Comparison of ENCODE assay signal across 8 cellular contexts in genomic region chr20:44646023-44646640, GRCh38. TPM values are rescaled to one million over a fixed set of nuclear protein-coding genes. Genes with fewer than 3 reads are reported as not detected.
DNase-seq lines count a peak whose midpoint lies in the region; ATAC-seq and TF ChIP-seq lines count a peak whose summit lies in the region.

No MANE protein-coding gene starts in this region.

- peak overlapping the region; percentile 58 for H3K4me3 Mint-ChIP-seq in activated CD4-positive, alpha-beta memory T cell treated with anti-CD3 and anti-CD28 coated beads for 36 hours
- H3K4me3 Mint-ChIP-seq in naive thymus-derived CD8-positive, alpha-beta T cell, result peak overlapping the region; percentile 48 to 86 (median 70)

- H3K27ac ChIP-seq in heart left ventricle, result peak overlapping the region in 9 of 12 donors; percentile 20 to 84 (median 24)
- no peak overlapping the region for H3K27ac ChIP-seq in Karpas-422 (ENCODE audit: low read length)
- no peak overlapping the region for H3K27ac ChIP-seq in ovary

- ATAC-seq in heart left ventricle (no peak), HG02763 (IDR thresholded peaks at IDR 0.05; ENCODE audit: unreplicated experiment) (no peak)
- ATAC-seq in naive thymus-derived CD8-positive, alpha-beta T cell, result peak; percentile 17 to 31

- H3K79me2 ChIP-seq in Karpas-422 (ENCODE audit: low read length), result no peaks in the 10 kb centered on the region

- intact Hi-C loops in heart left ventricle (cut with DNase I), result no loop called here
- intact Hi-C loops in cardiac septum (cut with DNase I), result no loop called here
- intact Hi-C loops in activated CD4-positive, alpha-beta memory T cell treated with anti-CD3 and anti-CD28 coated beads for 36 hours (cut with micrococcal nuclease), result loop anchor here (1.0 kb wide), 1 partner anchor 313 kb away; no protein-coding TSS in a partner anchor
- intact Hi-C loops in ovary (cut with DNase I), result loop anchor here in 1 of 4 donors (10.0 kb wide), 1 partner anchor 769 kb away; the partner anchor contains the start of gene PIGT

- TF ChIP-seq POLR2A in heart left ventricle (IDR thresholded peaks at IDR 0.05) (no peak), ovary (IDR thresholded peaks at IDR 0.05) (no peak)

- H3K4me3 ChIP-seq in heart left ventricle (peak overlapping the region in 1 of 12 donors; percentile 13), Karpas-422 (ENCODE audit: low read length) (0 out of 2 replicates have a peak overlapping the region, but pooled peaks have one; percentile 9), ovary (no peak overlapping the region)

- no peaks in the 10 kb centered on the region for H3K9me3 Mint-ChIP-seq in activated CD4-positive, alpha-beta memory T cell treated with anti-CD3 and anti-CD28 coated beads for 36 hours
- H3K9me3 Mint-ChIP-seq in naive thymus-derived CD8-positive, alpha-beta T cell, result no peaks in the 10 kb centered on the region

- H3K36me3 ChIP-seq in heart left ventricle (peaks cover 0 to 5% (median 0%) of the 10 kb centered on the region in 9 donors), Karpas-422 (ENCODE audit: insufficient read depth, low read length) (no peaks in the 10 kb centered on the region), ovary (no peaks in the 10 kb centered on the region)

- no peaks in the 10 kb centered on the region for H3K9me3 ChIP-seq in heart left ventricle
- H3K9me3 ChIP-seq in Karpas-422 (ENCODE audit: low read length), result no peaks in the 10 kb centered on the region
- no peaks in the 10 kb centered on the region for H3K9me3 ChIP-seq in ovary

- TF ChIP-seq EP300 in ovary (IDR thresholded peaks at IDR 0.05), result no peak

- DNase-seq in heart left ventricle, result no peak
- no peak for DNase-seq in cardiac septum (ENCODE audit: low spot score)
- DNase-seq in Karpas-422, result peak; percentile 59
- DNase-seq in activated CD4-positive, alpha-beta memory T cell treated with anti-CD3 and anti-CD28 coated beads for 36 hours, result peak; percentile 56
- DNase-seq in naive thymus-derived CD8-positive, alpha-beta T cell, result peak in 4 of 10 donors; percentile 33 to 52 (median 44)
- no peak for DNase-seq in ovary
- no peak for DNase-seq in T1000 (lab: John Stamatoyannopoulos, UW)

- peak overlapping the region; percentile 47 for H3K4me2 ChIP-seq in Karpas-422 (ENCODE audit: low read depth, low read length, poor library complexity, severe bottlenecking)

- H3K4me1 ChIP-seq in heart left ventricle, result peaks cover 6 to 98% (median 59%) of the 10 kb centered on the region in 12 donors
- peaks cover 63% of the 10 kb centered on the region for H3K4me1 ChIP-seq in Karpas-422 (ENCODE audit: low read length)
- no peaks in the 10 kb centered on the region for H3K4me1 ChIP-seq in ovary (ENCODE audit: insufficient read depth)

- CTCF ChIA-PET in activated CD4-positive, alpha-beta memory T cell treated with anti-CD3 and anti-CD28 coated beads for 36 hours (lab: Charles Lee), result interaction anchor here (0.6 to 1.4 kb wide), 3 partner anchors 26 to 38 kb away, joined by 3 to 5 read pairs (median 3); no protein-coding TSS in a partner anchor

- peaks cover 83% of the 10 kb centered on the region for H3K4me1 Mint-ChIP-seq in activated CD4-positive, alpha-beta memory T cell treated with anti-CD3 and anti-CD28 coated beads for 36 hours (ENCODE audit: low read depth)
- peaks cover 43 to 99% (median 96%) of the 10 kb centered on the region in 4 donors for H3K4me1 Mint-ChIP-seq in naive thymus-derived CD8-positive, alpha-beta T cell

- H3K27me3 ChIP-seq in heart left ventricle (no peaks in the 10 kb centered on the region), Karpas-422 (ENCODE audit: low read length) (no peaks in the 10 kb centered on the region), ovary (no peaks in the 10 kb centered on the region)

- WGBS in heart left ventricle, 4 donors, result 43 to 66% (median 52%) methylated on average over 4 of the region's 4 CpGs
- WGBS in ovary, 3 donors, result 36 to 64% (median 44%) methylated on average over 4 of the region's 4 CpGs

- H4K20me1 ChIP-seq in Karpas-422 (ENCODE audit: insufficient read depth, low read depth, low read length), result peaks cover 6% of the 10 kb centered on the region; the same call in 1 of the 2 replicates

- no peaks in the 10 kb centered on the region for H3K27me3 Mint-ChIP-seq in activated CD4-positive, alpha-beta memory T cell treated with anti-CD3 and anti-CD28 coated beads for 36 hours
- H3K27me3 Mint-ChIP-seq in naive thymus-derived CD8-positive, alpha-beta T cell, result no peaks in the 10 kb centered on the region

- H2AFZ ChIP-seq in Karpas-422 (ENCODE audit: low read length), result no peak overlapping the region

- POLR2A ChIA-PET in activated CD4-positive, alpha-beta memory T cell treated with anti-CD3 and anti-CD28 coated beads for 36 hours (lab: Charles Lee), result no interaction called here
- POLR2A ChIA-PET in naive thymus-derived CD8-positive, alpha-beta T cell (lab: Charles Lee), result interaction anchor here (0.5 to 6.6 kb wide), 13 partner anchors 8 to 427 kb away, joined by 3 to 84 read pairs (median 6); partner anchors contain the start of genes SERINC3 and YWHAB

- no peak overlapping the region for H3K9ac ChIP-seq in Karpas-422 (ENCODE audit: low read length)

- H3K9me2 ChIP-seq in Karpas-422 (replicated peaks; ENCODE audit: insufficient read depth, low read length), result no peaks in the 10 kb centered on the region

- TF ChIP-seq CTCF in heart left ventricle (IDR thresholded peaks at IDR 0.05) (no peak), ovary (IDR thresholded peaks at IDR 0.05) (no peak)

- no peaks in the 10 kb centered on the region for H3K36me3 Mint-ChIP-seq in activated CD4-positive, alpha-beta memory T cell treated with anti-CD3 and anti-CD28 coated beads for 36 hours
- H3K36me3 Mint-ChIP-seq in naive thymus-derived CD8-positive, alpha-beta T cell, result peaks cover 0 to under 1% (median 0%) of the 10 kb centered on the region in 3 donors

- peak overlapping the region; percentile 88 for H3K27ac Mint-ChIP-seq in activated CD4-positive, alpha-beta memory T cell treated with anti-CD3 and anti-CD28 coated beads for 36 hours
- peak overlapping the region; percentile 86 to 100 (median 94) for H3K27ac Mint-ChIP-seq in naive thymus-derived CD8-positive, alpha-beta T cell

RNA-seq across cellular contexts. Expression of gene ADA, which starts 5.4 kb away (rescaled TPM):
- total RNA-seq in heart left ventricle, result 10 to 100 TPM in 2 of 9 donors, 1 to 10 TPM in 7; 2.5 to 11.5 (median 6.0) TPM
- polyA plus RNA-seq in heart left ventricle, result 10 to 100 TPM in 1 of 2 donors, 1 to 10 TPM in 1; 6.4 to 10.9 TPM
- 4.1 TPM for total RNA-seq in cardiac septum
- total RNA-seq in Karpas-422 (2014; rRNA removed; shearing (Covaris generic); ENCODE audit: low replicate concordance), result 0.11 TPM in 1 of 2 replicates, not detected in the other
- 10 to 100 TPM; 35.7 to 38.0 TPM for total RNA-seq in activated CD4-positive, alpha-beta memory T cell treated with anti-CD3 and anti-CD28 coated beads for 36 hours
- total RNA-seq in naive thymus-derived CD8-positive, alpha-beta T cell, result 10 to 100 TPM; 24.1 to 24.2 TPM
- 10 to 100 TPM; 31.2 to 47.1 (median 38.2) TPM for polyA plus RNA-seq in naive thymus-derived CD8-positive, alpha-beta T cell
- total RNA-seq in ovary, result 1 to 10 TPM; 1.1 to 5.7 (median 3.2) TPM
- 1 to 10 TPM; 2.8 to 7.4 TPM for polyA plus RNA-seq in ovary

Comparison
In these comparisons a context has a peak if more than half of its experiments do, and no peak if none do; other contexts are left out.
1. ATAC-seq: peak in naive thymus-derived CD8-positive, alpha-beta T cell (2 of 2); none in heart left ventricle (0 of 4) and HG02763 (single experiment).
2. DNase-seq: peak in Karpas-422 (single experiment) and activated CD4-positive, alpha-beta memory T cell treated with anti-CD3 and anti-CD28 coated beads for 36 hours (single experiment); none in heart left ventricle (0 of 5), cardiac septum (single experiment), ovary (0 of 5) and T1000 (single experiment).
3. H3K27ac ChIP-seq: peak in heart left ventricle (9 of 12); none in Karpas-422 (single experiment) and ovary (0 of 2).